ENCODE assay signal across 16 cellular contexts in the genomic region with DNA sequence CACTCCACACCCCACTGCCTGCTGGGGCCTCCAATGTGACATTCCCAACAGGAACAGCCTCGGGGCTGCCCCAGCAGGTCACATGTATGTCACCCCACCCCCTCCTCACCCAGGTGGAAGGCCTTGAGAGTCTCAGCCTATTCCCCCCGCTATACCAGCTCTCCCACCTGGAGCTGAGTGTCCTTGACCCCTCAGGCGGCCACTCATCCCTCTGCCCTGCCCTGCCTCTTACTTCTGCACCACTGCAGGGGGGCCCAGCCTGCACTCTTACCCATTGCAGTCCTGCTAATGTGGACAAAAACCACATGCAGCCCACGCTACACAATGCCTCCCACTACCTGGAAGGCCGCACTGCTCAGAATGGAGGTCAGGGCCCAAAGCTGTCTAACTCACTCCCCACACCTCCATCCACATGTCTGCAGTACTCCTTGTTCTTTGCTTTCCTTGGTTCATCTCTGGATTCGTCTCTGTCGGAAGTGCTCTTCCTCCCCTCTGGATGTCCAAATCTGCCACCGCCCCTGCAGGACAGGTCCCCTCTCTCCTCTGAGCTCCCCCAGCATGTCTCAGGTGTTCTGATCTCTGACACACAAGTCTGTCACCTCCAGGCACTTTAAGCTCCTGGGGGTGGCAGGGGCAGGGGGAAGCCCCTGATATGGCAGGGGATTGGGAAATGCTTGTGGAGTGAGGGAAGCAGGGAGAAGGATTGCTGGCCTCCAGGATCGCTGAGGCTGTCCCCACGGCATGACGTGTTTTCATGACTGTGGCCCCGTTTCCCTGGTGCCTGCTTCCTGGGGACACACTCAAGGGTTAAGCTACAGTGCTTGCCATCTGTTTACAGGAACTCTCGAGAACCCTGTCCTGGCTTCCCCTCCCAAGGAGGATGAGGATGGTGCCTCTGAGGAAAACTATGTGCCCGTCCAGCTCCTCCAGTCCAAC. TPM values are rescaled to one million over a fixed set of nuclear protein-coding genes. Genes with fewer than 3 reads are reported as not detected.
A peak's percentile ranks its signal among the peaks of the same experiment; 100 is the strongest.
DNase-seq lines count a peak whose midpoint lies in the region; ATAC-seq and TF ChIP-seq lines count a peak whose summit lies in the region.
"Had no signal": no experiment of that assay in that cellular context is flagged by ENCODE, and none has a peak within 500 bp of the region (broad histone marks: within the 10 kb centered on the region; RNA-seq: fewer than 3 reads in every experiment).

No MANE protein-coding gene starts in this region.

- no peak overlapping the region for H3K4me3 Mint-ChIP-seq in activated CD4-positive, alpha-beta T cell treated with anti-CD3 and anti-CD28 coated beads for 36 hours

- H3K36me3 ChIP-seq in Panc1 (ENCODE audit: control insufficient read depth, insufficient read depth, low read length) (peaks cover 17% of the 10 kb centered on the region), trophoblast cell (ENCODE audit: control insufficient read depth in 1 of 2, insufficient read depth in 2 of 2, low read length in 2 of 2) (peaks cover 2 to 17% of the 10 kb centered on the region in 2 experiments)
- peaks cover 10% of the 10 kb centered on the region for H3K36me3 ChIP-seq in effector memory CD4-positive, alpha-beta T cell (ENCODE audit: control insufficient read depth, insufficient read depth, low read length)

- ATAC-seq in activated CD4-positive, alpha-beta T cell treated with anti-CD3 and anti-CD28 coated beads for 36 hours = no peak
- no peak for ATAC-seq in Panc1
- ATAC-seq in HG03457 (IDR thresholded peaks at IDR 0.05; ENCODE audit: unreplicated experiment) = no peak

- H3K14ac ChIP-seq in trophoblast cell (ENCODE audit: low read length) = no peak overlapping the region

- H3K27ac ChIP-seq in Panc1 (ENCODE audit: low read length) (0 out of 2 replicates have a peak overlapping the region, but pooled peaks have one; percentile 34), trophoblast cell (ENCODE audit: low read depth, low read length) (no peak overlapping the region)
- peak overlapping the region; percentile 5 for H3K27ac ChIP-seq in effector memory CD4-positive, alpha-beta T cell (ENCODE audit: insufficient read depth, low read length, poor library complexity, severe bottlenecking)
- H3K27ac ChIP-seq: GM23248 had no signal

- H3K4me3 ChIP-seq in Panc1 (ENCODE audit: low read depth in 2 of 2, low read length in 2 of 2) (no peak overlapping the region), trophoblast cell (ENCODE audit: low read depth, low read length) (no peak overlapping the region)
- no peak overlapping the region for H3K4me3 ChIP-seq in effector memory CD4-positive, alpha-beta T cell (ENCODE audit: insufficient read depth, low read depth, low read length, poor library complexity, severe bottlenecking)
- H3K4me3 ChIP-seq: GM23248 had no signal

- peaks cover 27% of the 10 kb centered on the region for H3K36me3 Mint-ChIP-seq in activated CD4-positive, alpha-beta T cell treated with anti-CD3 and anti-CD28 coated beads for 36 hours (ENCODE audit: low read depth)
- H3K36me3 Mint-ChIP-seq: naive B cell had no signal

- no peaks in the 10 kb centered on the region for H3K27me3 Mint-ChIP-seq in activated CD4-positive, alpha-beta T cell treated with anti-CD3 and anti-CD28 coated beads for 36 hours
- H3K27me3 Mint-ChIP-seq: naive B cell had no signal

- H2AFZ ChIP-seq in trophoblast cell (ENCODE audit: insufficient read depth, low read length, poor library complexity) = no peak overlapping the region
- H2AFZ ChIP-seq: GM23248 had no signal

- no peak overlapping the region for H3K4ac ChIP-seq in trophoblast cell (ENCODE audit: low read depth, low read length)

- no peak overlapping the region for H3K9ac ChIP-seq in trophoblast cell (ENCODE audit: low read length)
- H3K9ac ChIP-seq: GM23248 had no signal

- H4K12ac ChIP-seq in trophoblast cell (ENCODE audit: low read depth, low read length) = peak overlapping the region; percentile 14

- H3K4me1 ChIP-seq in Panc1 (ENCODE audit: control insufficient read depth, insufficient read depth, low read length) (peaks cover 7% of the 10 kb centered on the region), trophoblast cell (ENCODE audit: control insufficient read depth in 1 of 2, insufficient read depth in 2 of 2, low read length in 2 of 2) (peaks cover 9% of the 10 kb centered on the region in 2 experiments)
- peaks cover 19% of the 10 kb centered on the region for H3K4me1 ChIP-seq in effector memory CD4-positive, alpha-beta T cell (ENCODE audit: control insufficient read depth, insufficient read depth, low read length, poor library complexity, severe bottlenecking)

- peaks cover 10% of the 10 kb centered on the region for H3K79me2 ChIP-seq in trophoblast cell (ENCODE audit: control insufficient read depth, insufficient read depth, low read length, poor library complexity)

- H2BK5ac ChIP-seq in trophoblast cell (ENCODE audit: low read depth, low read length, poor library complexity) = no peak overlapping the region

- CTCF ChIA-PET in activated CD4-positive, alpha-beta T cell treated with anti-CD3 and anti-CD28 coated beads for 36 hours (lab: Charles Lee) = no interaction called here
- CTCF ChIA-PET in Panc1 (lab: Charles Lee) = no interaction called here

- no peak overlapping the region for H3K4me2 ChIP-seq in trophoblast cell (ENCODE audit: low read length)

- H3K9me3 Mint-ChIP-seq in activated CD4-positive, alpha-beta T cell treated with anti-CD3 and anti-CD28 coated beads for 36 hours (ENCODE audit: low read depth) = no peaks in the 10 kb centered on the region
- H3K9me3 Mint-ChIP-seq: naive B cell had no signal

- intact Hi-C loops in activated CD4-positive, alpha-beta T cell treated with anti-CD3 and anti-CD28 coated beads for 36 hours (cut with DNase I, micrococcal nuclease) = loop anchor here (5.0 kb wide), 2 partner anchors 74 to 149 kb away; no protein-coding TSS in a partner anchor
- intact Hi-C loops in Panc1 (cut with micrococcal nuclease; ENCODE audit: unreplicated experiment) = loop anchor here (10.0 kb wide), 1 partner anchor 51 kb away; a partner anchor contains a TSS

- H3K27me3 ChIP-seq in Panc1 (ENCODE audit: control insufficient read depth, insufficient read depth, low read length) (no peaks in the 10 kb centered on the region), trophoblast cell (ENCODE audit: insufficient read depth, low read length) (no peaks in the 10 kb centered on the region)
- no peaks in the 10 kb centered on the region for H3K27me3 ChIP-seq in effector memory CD4-positive, alpha-beta T cell (replicated peaks; ENCODE audit: control insufficient read depth, insufficient read depth, low read length, poor library complexity, severe bottlenecking)

- BruUV-seq in Panc1 (replicated peaks; lab: Mats Ljungman, UMichigan) = no TSS peak

- H2BK12ac ChIP-seq in trophoblast cell (ENCODE audit: low read length) = no peak overlapping the region

- in situ Hi-C loops in Panc1 (cut with HindIII; ENCODE audit: low pct_unique_long_range_greater_than_20kb, low sequenced_read_pairs) = no loop called here

- no peak for TF ChIP-seq CTCF in Panc1 (IDR thresholded peaks at IDR 0.05)

- H3K27ac Mint-ChIP-seq in activated CD4-positive, alpha-beta T cell treated with anti-CD3 and anti-CD28 coated beads for 36 hours = peak overlapping the region; percentile 72

- H3K4me1 Mint-ChIP-seq in activated CD4-positive, alpha-beta T cell treated with anti-CD3 and anti-CD28 coated beads for 36 hours = peaks cover 21% of the 10 kb centered on the region

- H2AK5ac ChIP-seq in trophoblast cell (ENCODE audit: low read length) = no peak overlapping the region

- no peak overlapping the region for H3K18ac ChIP-seq in trophoblast cell (ENCODE audit: low read length)

- H3K9me3 ChIP-seq in Panc1 (ENCODE audit: control insufficient read depth, insufficient read depth, low read depth, low read length) = no peaks in the 10 kb centered on the region
- no peaks in the 10 kb centered on the region for H3K9me3 ChIP-seq in effector memory CD4-positive, alpha-beta T cell (ENCODE audit: control insufficient read depth, low read length)
- peaks cover 5% of the 10 kb centered on the region for H3K9me3 ChIP-seq in trophoblast cell (ENCODE audit: insufficient read depth, low read depth, low read length)

- no peak overlapping the region for H4K8ac ChIP-seq in trophoblast cell (ENCODE audit: low read depth, low read length)

- WGBS in trophoblast cell (ENCODE audit: extremely low coverage, insufficient coverage, insufficient read length) = no CpG with 5 or more reads among the region's 14 CpGs

- DNase-seq in activated CD4-positive, alpha-beta T cell treated with anti-CD3 and anti-CD28 coated beads for 36 hours = no peak
- DNase-seq in activated CD4-positive, alpha-beta T cell treated with anti-CD3 and anti-CD28 coated beads for 4 hours = no peak
- DNase-seq in Panc1 (ENCODE audit: low read depth, low spot score) (no peak), trophoblast cell (no peak), SW 1271 (lab: John Stamatoyannopoulos, UW) (no peak), NCI-H2227 treated with DMSO at 0.1 percent for 48 hours (lab: John Stamatoyannopoulos, UW) (no peak)
- no peak for DNase-seq in effector memory CD4-positive, alpha-beta T cell
- DNase-seq: amniotic stem cell, foreskin melanocyte, GM23248, naive B cell, NCI-H1930, NCI-H524 treated with DMSO at 0.1 percent for 48 hours, retina had no signal

- POLR2A ChIA-PET in activated CD4-positive, alpha-beta T cell treated with anti-CD3 and anti-CD28 coated beads for 36 hours (lab: Charles Lee) = interaction anchor here (0.6 kb wide), 1 partner anchor 16 kb away, joined by 3 read pairs; no protein-coding TSS in a partner anchor
- POLR2A ChIA-PET in Panc1 (lab: Charles Lee) = interaction anchor here (0.9 kb wide), 1 partner anchor 21 kb away, joined by 3 read pairs; a partner anchor contains a TSS

- H3K79me1 ChIP-seq in trophoblast cell (ENCODE audit: low read length) = peaks cover 10% of the 10 kb centered on the region

- peak overlapping the region; percentile 20 for H4K91ac ChIP-seq in trophoblast cell (ENCODE audit: low read depth, low read length)

- H2BK120ac ChIP-seq in trophoblast cell (ENCODE audit: insufficient read depth, low read length, poor library complexity) = no peak overlapping the region

- H3K23ac ChIP-seq in trophoblast cell (ENCODE audit: low read length) = no peak overlapping the region

RNA-seq across cellular contexts. Expression of a gene that starts 20.8 kb away (rescaled TPM):
- total RNA-seq in activated CD4-positive, alpha-beta T cell treated with anti-CD3 and anti-CD28 coated beads for 36 hours = 10 to 100 TPM; 24.3 to 35.6 TPM
- 34.9 TPM for total RNA-seq in Panc1 (2021; ENCODE audit: unreplicated experiment)
- polyA plus RNA-seq in Panc1 (2012; ENCODE audit: insufficient read length) = 50.8 TPM
- polyA plus RNA-seq in trophoblast cell (2013) = 202 and 233 TPM in 2 replicates

RNA-seq across cellular contexts. Expression of a gene that starts 55.3 kb away (rescaled TPM):
- total RNA-seq in activated CD4-positive, alpha-beta T cell treated with anti-CD3 and anti-CD28 coated beads for 36 hours = 1,000 to 10,000 TPM; 1,578 to 1,806 TPM
- 1,654 TPM for total RNA-seq in Panc1 (2021; ENCODE audit: unreplicated experiment)
- 2,068 TPM for polyA plus RNA-seq in Panc1 (2012; ENCODE audit: insufficient read length)
- 2,269 and 2,298 TPM in 2 replicates for polyA plus RNA-seq in trophoblast cell (2013)

RNA-seq across cellular contexts. Expression of a gene that starts 55.8 kb away (rescaled TPM):
- total RNA-seq in activated CD4-positive, alpha-beta T cell treated with anti-CD3 and anti-CD28 coated beads for 36 hours = 1 to 10 TPM; 1.1 to 1.2 TPM
- 1.2 TPM for total RNA-seq in Panc1 (2021; ENCODE audit: unreplicated experiment)
- 1.3 TPM for polyA plus RNA-seq in Panc1 (2012; ENCODE audit: insufficient read length)
- polyA plus RNA-seq in trophoblast cell (2013) = 0.15 and 0.17 TPM in 2 replicates
- total RNA-seq: HT1080 had no signal
